ENCODE assay signal across 24 cellular contexts in genomic region chr7:121558288-121558687, GRCh38.
DNase-seq lines count a peak whose midpoint lies in the region; ATAC-seq and TF ChIP-seq lines count a peak whose summit lies in the region.
"Had no signal": no experiment of that assay in that cellular context is flagged by ENCODE, and none has a peak within 500 bp of the region (broad histone marks: within the 10 kb centered on the region; RNA-seq: fewer than 3 reads in every experiment).

No MANE protein-coding gene starts in this region.

- H3K9ac ChIP-seq in Karpas-422 (ENCODE audit: low read length) (no peak overlapping the region), SK-N-SH (no peak overlapping the region)

- CTCF ChIA-PET in SK-N-SH (lab: Yijun Ruan, JAX), result interaction anchor here (0.9 to 1.9 kb wide), 8 partner anchors 11 to 766 kb away, joined by 3 to 7 read pairs (median 4); partner anchors contain the start of gene FAM3C
- CTCF ChIA-PET in CD8-positive, alpha-beta T cell (lab: Charles Lee), result interaction anchor here (1.0 kb wide), 1 partner anchor 11 kb away, joined by 3 read pairs; no protein-coding TSS in a partner anchor

- H3K27me3 Mint-ChIP-seq in GM23338 (ENCODE audit: insufficient read depth, low read depth, poor library complexity), result no peaks in the 10 kb centered on the region
- H3K27me3 Mint-ChIP-seq in CD8-positive, alpha-beta T cell (ENCODE audit: low read depth), result no peaks in the 10 kb centered on the region

- H3K27ac Mint-ChIP-seq in GM23338, result no peak overlapping the region
- no peak overlapping the region for H3K27ac Mint-ChIP-seq in CD8-positive, alpha-beta T cell

- H3K9me3 Mint-ChIP-seq in GM23338, result no peaks in the 10 kb centered on the region
- no peaks in the 10 kb centered on the region for H3K9me3 Mint-ChIP-seq in CD8-positive, alpha-beta T cell
- H3K9me3 Mint-ChIP-seq: stimulated activated naive CD8-positive, alpha-beta T cell treated with anti-CD3 and anti-CD28 coated beads, Interleukin-15, amount 100 ng/mL, for 72 hours had no signal

- peaks cover 15% of the 10 kb centered on the region; the same call in 2 of the 3 replicates for H3K4me1 Mint-ChIP-seq in GM23338
- H3K4me1 Mint-ChIP-seq in CD8-positive, alpha-beta T cell (ENCODE audit: low read depth), result no peaks in the 10 kb centered on the region

- DNase-seq in GM23338 (ENCODE audit: low spot score), result peak; percentile 36
- DNase-seq in Karpas-422, result peak; percentile 41
- no peak for DNase-seq in SK-N-SH
- peak; percentile 42 for DNase-seq in medulla oblongata (ENCODE audit: extremely low spot score)
- DNase-seq in stimulated activated CD4-positive, alpha-beta T cell treated with anti-CD3 and anti-CD28 coated beads, Interleukin-4, amount 100 ng/mL, for 4 hours, result no peak
- DNase-seq in GM20000 (ENCODE audit: low spot score), result no peak
- no peak for DNase-seq in UCSD-AML1 (lab: John Stamatoyannopoulos, UW; ENCODE audit: unreplicated experiment)
- no peak for DNase-seq in CD8-positive, alpha-beta T cell
- DNase-seq: activated CD4-positive, alpha-beta T cell treated with anti-CD3 and anti-CD28 coated beads for 4 hours; AML-193; brain microvascular endothelial cell; colonic mucosa; COR-L47; EL; glutamatergic neuron; left lung; MM.1S; NCI-H187 treated with DMSO at 0.1 percent for 48 hours; NCI-H446 treated with DMSO at 0.1 percent for 48 hours; spleen; stimulated activated CD4-positive, alpha-beta T cell treated with anti-CD3 and anti-CD28 coated beads, Interleukin-4, amount 100 ng/mL, for 24 hours; stimulated activated naive CD8-positive, alpha-beta T cell treated with anti-CD3 and anti-CD28 coated beads, Interleukin-15, amount 100 ng/mL, for 72 hours; trophoblast cell had no signal

- H3K9me3 ChIP-seq in Karpas-422 (ENCODE audit: low read length) (no peaks in the 10 kb centered on the region), SK-N-SH (no peaks in the 10 kb centered on the region)
- H3K9me3 ChIP-seq in CD8-positive, alpha-beta T cell (ENCODE audit: low read length), result no peaks in the 10 kb centered on the region
- H3K9me3 ChIP-seq: colonic mucosa, left lung, neutrophil, spleen had no signal

- no peak for TF ChIP-seq RAD21 in SK-N-SH (IDR thresholded peaks at IDR 0.05; ENCODE audit: low read length)

- H3K36me3 ChIP-seq in GM23338 (ENCODE audit: insufficient read depth) (no peaks in the 10 kb centered on the region), Karpas-422 (ENCODE audit: insufficient read depth, low read length) (no peaks in the 10 kb centered on the region), SK-N-SH (replicated peaks in 1 of 2; ENCODE audit: control insufficient read depth in 1 of 2, insufficient read depth in 2 of 2, low read length in 1 of 2) (no peaks in the 10 kb centered on the region)
- no peaks in the 10 kb centered on the region for H3K36me3 ChIP-seq in CD8-positive, alpha-beta T cell (ENCODE audit: insufficient read depth, low read length)
- H3K36me3 ChIP-seq: brain microvascular endothelial cell, colonic mucosa, left lung, neutrophil, spleen had no signal

- POLR2A ChIA-PET in SK-N-SH (lab: Yijun Ruan, JAX), result no interaction called here
- POLR2A ChIA-PET in CD8-positive, alpha-beta T cell (lab: Charles Lee), result no interaction called here

- H3K4me1 ChIP-seq in GM23338 (ENCODE audit: insufficient read depth) (peaks cover 16% of the 10 kb centered on the region), Karpas-422 (ENCODE audit: low read length) (no peaks in the 10 kb centered on the region), SK-N-SH (ENCODE audit: control insufficient read depth in 1 of 2, insufficient read depth in 2 of 2, low read depth in 1 of 2, low read length in 1 of 2) (peaks cover 0 to 5% of the 10 kb centered on the region in 2 experiments; a peak in 2 of 4 replicates)
- H3K4me1 ChIP-seq in CD8-positive, alpha-beta T cell (ENCODE audit: insufficient read depth, low read length), result no peaks in the 10 kb centered on the region
- H3K4me1 ChIP-seq: colonic mucosa, left lung, spleen had no signal

- H3K36me3 Mint-ChIP-seq in GM23338 (ENCODE audit: low read depth), result no peaks in the 10 kb centered on the region
- no peaks in the 10 kb centered on the region for H3K36me3 Mint-ChIP-seq in CD8-positive, alpha-beta T cell

- no peaks in the 10 kb centered on the region for H4K20me1 ChIP-seq in GM23338 (replicated peaks; ENCODE audit: insufficient read depth)
- H4K20me1 ChIP-seq in Karpas-422 (ENCODE audit: insufficient read depth, low read depth, low read length), result no peaks in the 10 kb centered on the region
- H4K20me1 ChIP-seq in SK-N-SH (ENCODE audit: insufficient read depth), result no peaks in the 10 kb centered on the region

- H3K79me2 ChIP-seq in GM23338 (replicated peaks; ENCODE audit: insufficient read depth), result no peaks in the 10 kb centered on the region
- no peaks in the 10 kb centered on the region for H3K79me2 ChIP-seq in Karpas-422 (ENCODE audit: low read length)
- H3K79me2 ChIP-seq in SK-N-SH (ENCODE audit: insufficient read depth), result no peaks in the 10 kb centered on the region

- H3K27ac ChIP-seq in GM23338 (ENCODE audit: low read depth), result no peak overlapping the region
- no peak overlapping the region for H3K27ac ChIP-seq in Karpas-422 (ENCODE audit: low read length)
- H3K27ac ChIP-seq in SK-N-SH (ENCODE audit: low read depth in 2 of 2, low read length in 1 of 2), result no peak overlapping the region; a peak in 1 of 4 replicates
- H3K27ac ChIP-seq in CD8-positive, alpha-beta T cell (ENCODE audit: low read depth, low read length), result no peak overlapping the region
- H3K27ac ChIP-seq: brain microvascular endothelial cell, left lung, neutrophil, spleen had no signal

- H3K4me2 ChIP-seq in GM23338 (no peak overlapping the region), Karpas-422 (ENCODE audit: low read depth, low read length, poor library complexity, severe bottlenecking) (no peak overlapping the region), SK-N-SH (no peak overlapping the region)

- no peaks in the 10 kb centered on the region for H3K27me3 ChIP-seq in GM23338 (ENCODE audit: insufficient read depth)
- no peaks in the 10 kb centered on the region for H3K27me3 ChIP-seq in Karpas-422 (ENCODE audit: low read length)
- no peaks in the 10 kb centered on the region for H3K27me3 ChIP-seq in SK-N-SH (ENCODE audit: insufficient read depth)
- no peaks in the 10 kb centered on the region for H3K27me3 ChIP-seq in CD8-positive, alpha-beta T cell (ENCODE audit: insufficient read depth, low read length)
- H3K27me3 ChIP-seq: brain microvascular endothelial cell, colonic mucosa, left lung, neutrophil, spleen had no signal

- H3K4me3 ChIP-seq in GM23338 (no peak overlapping the region), Karpas-422 (ENCODE audit: low read length) (no peak overlapping the region), SK-N-SH (ENCODE audit: low read depth in 2 of 2, low read length in 1 of 2) (no peak overlapping the region)
- no peak overlapping the region for H3K4me3 ChIP-seq in CD8-positive, alpha-beta T cell (ENCODE audit: low read depth, low read length)
- H3K4me3 ChIP-seq: colonic mucosa, left lung, spleen had no signal

- no peaks in the 10 kb centered on the region for H3K9me2 ChIP-seq in GM23338 (ENCODE audit: insufficient read depth)
- no peaks in the 10 kb centered on the region for H3K9me2 ChIP-seq in Karpas-422 (replicated peaks; ENCODE audit: insufficient read depth, low read length)
- H3K9me2 ChIP-seq in SK-N-SH, result no peaks in the 10 kb centered on the region

- TF ChIP-seq CTCF in GM23338 (conservative IDR thresholded peaks at IDR 0.05; ENCODE audit: low read depth in 2 of 2) (peak; percentile 28 to 30), SK-N-SH (IDR thresholded peaks at IDR 0.05) (peak; percentile 20; the same call in 1 of the 2 replicates), GM20000 (IDR thresholded peaks at IDR 0.05; ENCODE audit: extremely low read depth, missing control alignments) (no peak)
- no peak for TF ChIP-seq CTCF in CD8-positive, alpha-beta T cell (IDR thresholded peaks at IDR 0.05)

- no peak overlapping the region for H3K4me3 Mint-ChIP-seq in GM23338
- H3K4me3 Mint-ChIP-seq in CD8-positive, alpha-beta T cell, result no peak overlapping the region
- H3K4me3 Mint-ChIP-seq: stimulated activated naive CD8-positive, alpha-beta T cell treated with anti-CD3 and anti-CD28 coated beads, Interleukin-15, amount 100 ng/mL, for 72 hours had no signal

- no peak overlapping the region for H2AFZ ChIP-seq in GM23338
- H2AFZ ChIP-seq in Karpas-422 (ENCODE audit: low read length), result no peak overlapping the region
- no peak overlapping the region for H2AFZ ChIP-seq in SK-N-SH (ENCODE audit: low read depth)

- TF ChIP-seq EP300 in SK-N-SH (IDR thresholded peaks at IDR 0.05; ENCODE audit: borderline replicate concordance in 1 of 2, low read depth in 1 of 2, low read length in 1 of 2), result no peak

- H3F3A ChIP-seq in GM23338 (replicated peaks; ENCODE audit: low read depth), result no peaks in the 10 kb centered on the region
- H3F3A ChIP-seq in SK-N-SH (replicated peaks; ENCODE audit: insufficient read depth), result peaks cover 15% of the 10 kb centered on the region

- peak; percentile 69 for ATAC-seq in GM23338
- ATAC-seq in CD8-positive, alpha-beta T cell, result no peak
- ATAC-seq: left lung; stimulated activated naive CD8-positive, alpha-beta T cell treated with anti-CD3 and anti-CD28 coated beads, Interleukin-15, amount 100 ng/mL, for 72 hours had no signal

- intact Hi-C loops in CD8-positive, alpha-beta T cell (cut with DNase I, micrococcal nuclease), result no loop called here

- whole genome bisulfite sequencing in SK-N-SH (ENCODE audit: low lambda C conversion rate), result 42% methylated on average over 2 of the region's 2 CpGs

TF ChIP-seq in GM23338, 12 proteins besides CTCF, POLR2A, EP300 and RAD21:
- TF ChIP-seq EZH2phosphoT487 (IDR thresholded peaks at IDR 0.05; ENCODE audit: unreplicated experiment) (no peak), STAT1 (IDR thresholded peaks at IDR 0.05; ENCODE audit: unreplicated experiment) (no peak)
TF ChIP-seq in GM23338: peak in this region for 0.

TF ChIP-seq in SK-N-SH, 30 proteins besides CTCF, POLR2A, EP300 and RAD21:
- TF ChIP-seq, protein P1, sequence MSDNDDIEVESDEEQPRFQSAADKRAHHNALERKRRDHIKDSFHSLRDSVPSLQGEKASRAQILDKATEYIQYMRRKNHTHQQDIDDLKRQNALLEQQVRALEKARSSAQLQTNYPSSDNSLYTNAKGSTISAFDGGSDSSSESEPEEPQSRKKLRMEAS (IDR thresholded peaks at IDR 0.05; ENCODE audit: low read depth), result peak; percentile 25; the same call in 1 of the 2 replicates
- TF ChIP-seq ELF1 (IDR thresholded peaks at IDR 0.05), result no peak
TF ChIP-seq in SK-N-SH: peak in this region for 1.

Comparison
In these comparisons a context has a peak if more than half of its experiments do, and no peak if none do; other contexts are left out.
1. DNase-seq: peak in GM23338 (single experiment), Karpas-422 (single experiment) and medulla oblongata (single experiment); none in SK-N-SH (single experiment), stimulated activated CD4-positive, alpha-beta T cell treated with anti-CD3 and anti-CD28 coated beads, Interleukin-4, amount 100 ng/mL, for 4 hours (0 of 2), GM20000 (single experiment), UCSD-AML1 (single experiment) and CD8-positive, alpha-beta T cell (0 of 7).
2. CTCF ChIP-seq: peak in GM23338 (2 of 2) and SK-N-SH (single experiment); none in GM20000 (single experiment) and CD8-positive, alpha-beta T cell (single experiment).